Comparison of ENCODE assay signal across 34 cellular contexts in genomic region chr17:76472726-76473125, GRCh38. TPM values are rescaled to one million over a fixed set of nuclear protein-coding genes. Genes with fewer than 3 reads are reported as not detected.
"Had no signal": no experiment of that assay in that cellular context is flagged by ENCODE, and none has a peak within 500 bp of the region (broad histone marks: within the 10 kb centered on the region; RNA-seq: fewer than 3 reads in every experiment).

No MANE protein-coding gene starts in this region.

- DNase-seq: activated CD4-positive, alpha-beta T cell treated with anti-CD3 and anti-CD28 coated beads, Interleukin-2, amount 10 ng/mL, durations not matched to agents 24 days and 14 days; activated CD4-positive, alpha-beta T cell treated with anti-CD3 and anti-CD28 coated beads, Interleukin-2, amount 50 U/mL, for 4 hours; activated CD8-positive, alpha-beta T cell treated with anti-CD3 and anti-CD28 coated beads for 36 hours; activated gamma-delta T cell treated with Interleukin-2 at 50 U/mL for 16 hours; activated naive CD4-positive, alpha-beta T cell treated with anti-CD3 and anti-CD28 coated beads for 36 hours; activated T-cell treated with anti-CD3 and anti-CD28 coated beads, Interleukin-2, amount 50 U/mL, for 24 hours; adrenal gland; body of pancreas; caudate nucleus; cerebellar nuclear complex; Kasumi-1; KG1; MM.1S; MV-4-11; NCI-H1092; NCI-H1436 treated with DMSO at 0.1 percent for 48 hours; NCI-H1694 treated with DMSO at 0.1 percent for 48 hours; NCI-H2029; NCI-H345; NCI-H524 treated with DMSO at 0.1 percent for 48 hours; NK-92 treated with Interleukin-12 subunit alpha and Interleukin-12 subunit beta, amount 100 ng/mL, for 24 hours; PC-3; Peyer's patch; RPMI8226; SIG-M5; T-cell; T-helper 17 cell had no signal

- H3K27ac Mint-ChIP-seq: activated CD4-positive, alpha-beta T cell treated with anti-CD3 and anti-CD28 coated beads, Interleukin-2, amount 10 ng/mL, durations not matched to agents 24 days and 14 days; activated CD8-positive, alpha-beta T cell treated with anti-CD3 and anti-CD28 coated beads for 36 hours; activated naive CD4-positive, alpha-beta T cell treated with anti-CD3 and anti-CD28 coated beads for 36 hours; activated T-cell treated with anti-CD3 and anti-CD28 coated beads, Interleukin-2, amount 50 U/mL, for 24 hours; activated T-helper 2 cell treated with anti-CD3 and anti-CD28 coated beads, Interferon-gamma antibody, Interleukin-2, Interleukin-4, amounts not matched to agents 10 μg/mL and 5 μg/mL and 100 μg/mL, durations not matched to agents 14 hours and 24 hours and 36 hours; T-cell; T-helper 17 cell had no signal

- H3K27me3 Mint-ChIP-seq: activated CD4-positive, alpha-beta T cell treated with anti-CD3 and anti-CD28 coated beads, Interleukin-2, amount 10 ng/mL, durations not matched to agents 24 days and 14 days; activated CD8-positive, alpha-beta T cell treated with anti-CD3 and anti-CD28 coated beads for 36 hours; activated T-cell treated with anti-CD3 and anti-CD28 coated beads, Interleukin-2, amount 50 U/mL, for 24 hours; T-cell; T-helper 17 cell had no signal

- H3K4me1 Mint-ChIP-seq: activated CD4-positive, alpha-beta T cell treated with anti-CD3 and anti-CD28 coated beads, Interleukin-2, amount 10 ng/mL, durations not matched to agents 24 days and 14 days; T-cell had no signal

- H3K4me3 ChIP-seq: adrenal gland, body of pancreas, breast epithelium, Peyer's patch had no signal

- H3K4me3 Mint-ChIP-seq: activated CD4-positive, alpha-beta T cell treated with anti-CD3 and anti-CD28 coated beads, Interleukin-2, amount 10 ng/mL, durations not matched to agents 24 days and 14 days; activated CD8-positive, alpha-beta T cell treated with anti-CD3 and anti-CD28 coated beads for 36 hours; activated naive CD4-positive, alpha-beta T cell treated with anti-CD3 and anti-CD28 coated beads for 36 hours; activated T-cell treated with anti-CD3 and anti-CD28 coated beads, Interleukin-2, amount 50 U/mL, for 24 hours; T-cell; T-helper 17 cell had no signal

- ATAC-seq: activated CD8-positive, alpha-beta T cell treated with anti-CD3 and anti-CD28 coated beads for 36 hours; body of pancreas; PC-3 had no signal

- H3K4me1 ChIP-seq: adrenal gland, body of pancreas, breast epithelium, Peyer's patch had no signal

- H3K9me3 ChIP-seq: adrenal gland, body of pancreas, breast epithelium, Peyer's patch had no signal

- H3K9me3 Mint-ChIP-seq: activated CD4-positive, alpha-beta T cell treated with anti-CD3 and anti-CD28 coated beads, Interleukin-2, amount 10 ng/mL, durations not matched to agents 24 days and 14 days; activated CD8-positive, alpha-beta T cell treated with anti-CD3 and anti-CD28 coated beads for 36 hours; activated naive CD4-positive, alpha-beta T cell treated with anti-CD3 and anti-CD28 coated beads for 36 hours; activated naive CD4-positive, alpha-beta T cell treated with anti-CD3 and anti-CD28 coated beads, Interleukin-2, amount 50 U/mL, for 72 hours; activated T-cell treated with anti-CD3 and anti-CD28 coated beads, Interleukin-2, amount 50 U/mL, for 24 hours; activated T-helper 2 cell treated with anti-CD3 and anti-CD28 coated beads, Interferon-gamma antibody, Interleukin-2, Interleukin-4, amounts not matched to agents 10 μg/mL and 5 μg/mL and 100 μg/mL, durations not matched to agents 14 hours and 24 hours and 36 hours; T-cell had no signal

- H3K27me3 ChIP-seq: adrenal gland, body of pancreas, breast epithelium, Peyer's patch had no signal

- H3K27ac ChIP-seq: adrenal gland, body of pancreas, breast epithelium, Peyer's patch, VCaP had no signal

- H3K36me3 ChIP-seq: breast epithelium had no signal

RNA-seq across cellular contexts. Expression of gene AANAT, which starts 5.3 kb away (rescaled TPM):
- total RNA-seq: activated CD4-positive, alpha-beta T cell treated with anti-CD3 and anti-CD28 coated beads, Interleukin-2, amount 10 ng/mL, durations not matched to agents 24 days and 14 days; activated naive CD4-positive, alpha-beta T cell treated with anti-CD3 and anti-CD28 coated beads for 36 hours; activated naive CD4-positive, alpha-beta T cell treated with anti-CD3 and anti-CD28 coated beads, Interleukin-2, amount 50 U/mL, for 72 hours; adrenal gland; astrocyte; body of pancreas; breast epithelium; NCI-H460; PC-3; Peyer's patch; SK-MEL-5; T-cell; T-helper 17 cell had no signal
